8 cellular contexts compared by ENCODE assay signal in the genomic region with DNA sequence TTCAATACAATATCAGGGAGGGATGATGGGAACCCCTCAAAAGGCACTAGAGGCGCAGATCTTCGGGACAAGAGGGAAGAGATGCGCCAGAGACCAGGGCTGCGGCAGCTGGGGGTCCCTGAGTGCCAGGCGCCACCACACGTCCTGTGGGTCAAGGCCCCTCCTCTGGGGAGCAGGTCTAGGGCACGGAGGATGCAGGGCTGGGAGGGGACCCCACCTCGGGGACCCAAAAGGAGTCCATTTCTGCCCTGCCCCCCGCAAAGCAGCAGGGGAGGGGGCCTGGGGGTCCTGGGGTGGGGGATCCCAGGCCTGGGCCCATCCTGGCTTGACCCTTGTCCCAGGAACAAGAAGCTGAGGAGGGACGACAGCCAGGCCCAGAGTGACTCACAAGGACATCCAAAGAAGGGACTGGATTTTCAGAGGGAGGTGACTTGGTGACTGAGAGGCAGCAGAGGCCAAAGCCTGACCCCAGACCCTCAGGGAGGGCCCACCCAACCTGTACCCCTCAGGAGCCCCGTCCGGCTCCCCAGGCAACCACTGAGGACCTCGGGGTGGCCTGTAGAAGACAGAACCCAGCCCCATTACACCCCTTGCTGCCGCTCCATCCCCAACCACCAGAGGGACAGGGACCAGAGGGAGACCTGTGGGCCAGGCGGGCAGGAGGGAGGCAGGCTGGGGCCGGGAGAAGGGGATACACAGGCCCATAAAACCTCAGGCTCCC. TPM values are rescaled to one million over a fixed set of nuclear protein-coding genes. Genes with fewer than 3 reads are reported as not detected.
DNase-seq lines count a peak whose midpoint lies in the region; ATAC-seq and TF ChIP-seq lines count a peak whose summit lies in the region.

No MANE protein-coding gene starts in this region.

- peaks cover 11% of the 10 kb centered on the region for H3K4me1 ChIP-seq in cardiac muscle cell (ENCODE audit: low read depth)

- H3K27me3 ChIP-seq in cardiac muscle cell, result no peaks in the 10 kb centered on the region

- DNase-seq in EH (ENCODE audit: low read depth) (peak; percentile 57), KG1 (lab: John Stamatoyannopoulos, UW) (peak; percentile 4), activated T-cell treated with anti-CD3 and anti-CD28 coated beads for 48 hours (ENCODE audit: low read depth) (peak; percentile 32), cardiac muscle cell (ENCODE audit: low read depth in 1 of 2, low spot score in 1 of 2) (peak; percentile 47 to 49), NCI-H1048 (lab: John Stamatoyannopoulos, UW) (no peak)
- DNase-seq in stimulated activated CD4-positive, alpha-beta T cell treated with anti-CD3 and anti-CD28 coated beads, Interleukin-4, amount 100 ng/mL, for 1 hour, result peak; percentile 34
- DNase-seq in activated effector memory CD4-positive, alpha-beta T cell treated with Interleukin-2 at 50 U/mL for 16 hours, result no peak

- H3K9me3 ChIP-seq in cardiac muscle cell (ENCODE audit: low read depth), result no peaks in the 10 kb centered on the region

- no peak for ATAC-seq in HG03354 (IDR thresholded peaks at IDR 0.05; ENCODE audit: poor library complexity, severe bottlenecking, unreplicated experiment)

- TF ChIP-seq CTCF in cardiac muscle cell (IDR thresholded peaks at IDR 0.05; ENCODE audit: low read depth, low read length), result peak; percentile 56

- no peak overlapping the region for H3K27ac ChIP-seq in cardiac muscle cell

- H3K4me3 ChIP-seq in cardiac muscle cell, result no peak overlapping the region

- peaks cover 6% of the 10 kb centered on the region for H3K36me3 ChIP-seq in cardiac muscle cell

RNA-seq across cellular contexts. Expression of a gene that starts 54.2 kb away (rescaled TPM):
- total RNA-seq in cardiac muscle cell, result 32.6 and 39.4 TPM in 2 replicates
- 37.1 and 39.7 TPM in 2 replicates for polyA plus RNA-seq in cardiac muscle cell

RNA-seq across cellular contexts. Expression of a gene that starts 54.4 kb away (rescaled TPM):
- total RNA-seq in cardiac muscle cell, result 1,318 and 1,367 TPM in 2 replicates
- 335 and 434 TPM in 2 replicates for polyA plus RNA-seq in cardiac muscle cell

Comparison
In these comparisons a context has a peak if more than half of its experiments do, and no peak if none do; other contexts are left out.
1. DNase-seq: peak in EH (single experiment), KG1 (single experiment), activated T-cell treated with anti-CD3 and anti-CD28 coated beads for 48 hours (single experiment), cardiac muscle cell (2 of 2) and stimulated activated CD4-positive, alpha-beta T cell treated with anti-CD3 and anti-CD28 coated beads, Interleukin-4, amount 100 ng/mL, for 1 hour (single experiment); none in activated effector memory CD4-positive, alpha-beta T cell treated with Interleukin-2 at 50 U/mL for 16 hours (single experiment) and NCI-H1048 (single experiment).